ENCODE assay signal across 1 cellular context in genomic region chr3:193874997-193875593, GRCh38.
TF ChIP-seq lines count a peak whose summit lies in the region.

No MANE protein-coding gene starts in this region.

TF ChIP-seq in Ishikawa, 13 proteins besides CTCF, POLR2A, EP300 and RAD21 (continued from another document):
- no peak for TF ChIP-seq REST (IDR thresholded peaks at IDR 0.05; ENCODE audit: low read depth)
- peak; percentile 89 for TF ChIP-seq TEAD4 (IDR thresholded peaks at IDR 0.05)
- TF ChIP-seq USF1 (IDR thresholded peaks at IDR 0.05), result no peak
- peak; percentile 97 for TF ChIP-seq FOXM1 (IDR thresholded peaks at IDR 0.05; ENCODE audit: borderline replicate concordance, low read depth)
- TF ChIP-seq NFIC (IDR thresholded peaks at IDR 0.05), result peak; percentile 98
- peak; percentile 67; the same call in 1 of the 2 replicates for TF ChIP-seq YY1 (IDR thresholded peaks at IDR 0.05; ENCODE audit: low read depth)
- peak; percentile 40; the same call in 1 of the 2 replicates for TF ChIP-seq ZBTB7A (IDR thresholded peaks at IDR 0.05; ENCODE audit: low read depth)
- TF ChIP-seq TAF1 (IDR thresholded peaks at IDR 0.05; ENCODE audit: low read depth), result peak; percentile 32; the same call in 1 of the 2 replicates
TF ChIP-seq in Ishikawa: peak in this region for 9.
